ENCODE assay signal across 1 cellular context in genomic region chr6:160137989-160138835, GRCh38.
TF ChIP-seq lines count a peak whose summit lies in the region.

No MANE protein-coding gene starts in this region.

TF ChIP-seq in HepG2, 621 proteins besides CTCF, POLR2A, EP300 and RAD21 (continued from another document and continues in another):
- TF ChIP-seq ZNF281 (CRISPR knock-in tag; IDR thresholded peaks at IDR 0.05; ENCODE audit: borderline replicate concordance) (no peak), MEIS2 (CRISPR knock-in tag; IDR thresholded peaks at IDR 0.05) (peak; percentile 48; the same call in 1 of the 2 replicates), ZNF570 (CRISPR knock-in tag; IDR thresholded peaks at IDR 0.05; ENCODE audit: borderline replicate concordance) (no peak), PBX3 (CRISPR knock-in tag; IDR thresholded peaks at IDR 0.05; ENCODE audit: borderline replicate concordance) (no peak), STAT6 (CRISPR knock-in tag; IDR thresholded peaks at IDR 0.05; ENCODE audit: borderline replicate concordance) (no peak), HMGXB3 (CRISPR knock-in tag; IDR thresholded peaks at IDR 0.05; ENCODE audit: borderline replicate concordance) (no peak), ZKSCAN5 (CRISPR knock-in tag; IDR thresholded peaks at IDR 0.05) (no peak), ZNF33B (CRISPR knock-in tag; IDR thresholded peaks at IDR 0.05) (no peak; the same call in none of the 2 replicates), ZFP37 (CRISPR knock-in tag; IDR thresholded peaks at IDR 0.05; ENCODE audit: borderline replicate concordance) (0 out of 2 replicates have a peak, but pooled peaks have one; percentile 51), CSRNP1 (CRISPR knock-in tag; IDR thresholded peaks at IDR 0.05) (no peak), FOXO1 (CRISPR knock-in tag; IDR thresholded peaks at IDR 0.05) (peak; percentile 59), HES4 (CRISPR knock-in tag; IDR thresholded peaks at IDR 0.05; ENCODE audit: borderline replicate concordance) (no peak), ZNF558 (CRISPR knock-in tag; IDR thresholded peaks at IDR 0.05; ENCODE audit: borderline replicate concordance) (no peak), KIAA2018 (CRISPR knock-in tag; IDR thresholded peaks at IDR 0.05; ENCODE audit: borderline replicate concordance) (0 out of 2 replicates have a peak, but pooled peaks have one; percentile 84), ZNF331 (CRISPR knock-in tag; IDR thresholded peaks at IDR 0.05) (0 out of 2 replicates have a peak, but pooled peaks have one; percentile 33), GTF2F1 (IDR thresholded peaks at IDR 0.05; ENCODE audit: low read length) (no peak), RELA (CRISPR knock-in tag; IDR thresholded peaks at IDR 0.05) (no peak), ZNF672 (CRISPR knock-in tag; IDR thresholded peaks at IDR 0.05) (no peak), ZNF20 (CRISPR knock-in tag; IDR thresholded peaks at IDR 0.05) (no peak), ZNF556 (CRISPR knock-in tag; IDR thresholded peaks at IDR 0.05; ENCODE audit: borderline replicate concordance) (0 out of 2 replicates have a peak, but pooled peaks have one; percentile 0), NFKBIZ (CRISPR knock-in tag; IDR thresholded peaks at IDR 0.05) (peak; percentile 16; the same call in 1 of the 2 replicates), KLF9 (CRISPR knock-in tag; IDR thresholded peaks at IDR 0.05; ENCODE audit: low read depth) (peak; percentile 29; the same call in 1 of the 2 replicates), FOXJ3 (CRISPR knock-in tag; IDR thresholded peaks at IDR 0.05; ENCODE audit: borderline replicate concordance) (peak; percentile 77; the same call in 1 of the 2 replicates), UBTF (CRISPR knock-in tag; IDR thresholded peaks at IDR 0.05) (no peak), SETDB1 (CRISPR knock-in tag; IDR thresholded peaks at IDR 0.05; ENCODE audit: borderline replicate concordance) (no peak), PRPF4 (IDR thresholded peaks at IDR 0.05; ENCODE audit: low read depth, low read length, poor library complexity, severe bottlenecking) (no peak), ZSCAN31 (CRISPR knock-in tag; IDR thresholded peaks at IDR 0.05; ENCODE audit: low read depth) (no peak), TEAD3 (CRISPR knock-in tag; optimal IDR thresholded peaks at IDR 0.05; ENCODE audit: borderline replicate concordance) (no peak), ZNF724P (CRISPR knock-in tag; IDR thresholded peaks at IDR 0.05; ENCODE audit: borderline replicate concordance) (peak; percentile 75; the same call in 1 of the 2 replicates), ZNF274 (CRISPR knock-in tag; IDR thresholded peaks at IDR 0.05) (no peak), ZNF136 (CRISPR knock-in tag; IDR thresholded peaks at IDR 0.05; ENCODE audit: low read depth) (no peak), FOXA1 (IDR thresholded peaks at IDR 0.05) (no peak), FOXA1 (CRISPR knock-in tag; IDR thresholded peaks at IDR 0.05) (peak; percentile 87), MBD4 (IDR thresholded peaks at IDR 0.05; ENCODE audit: borderline replicate concordance, low read length) (no peak), NKX3-1 (CRISPR knock-in tag; IDR thresholded peaks at IDR 0.05) (peak; percentile 43; the same call in 1 of the 2 replicates)
